18 cellular contexts compared by ENCODE assay signal in genomic region chr5:78602400-78602799, GRCh38.
"Had no signal": no experiment of that assay in that cellular context is flagged by ENCODE, and none has a peak within 500 bp of the region (broad histone marks: within the 10 kb centered on the region; RNA-seq: fewer than 3 reads in every experiment).

No MANE protein-coding gene starts in this region.

- H3K27me3 Mint-ChIP-seq: dendritic cell treated with granulocyte-macrophage colony-stimulating factor and Interleukin-4, amounts not matched to agents 40 ng/mL and 50 ng/mL, for 4 days had no signal

- H3K36me3 Mint-ChIP-seq: naive thymus-derived CD8-positive, alpha-beta T cell had no signal

- H3K9me3 ChIP-seq: lower lobe of right lung, stomach, uterus had no signal

- H3K36me3 ChIP-seq: lower lobe of right lung, stomach, uterus had no signal

- H3K9me3 Mint-ChIP-seq: activated T-helper 1 cell treated with anti-CD3 and anti-CD28 coated beads, Interleukin-12 subunit alpha, Interleukin-12 subunit beta, Interleukin-2, Interleukin-4 antibody, amounts not matched to agents 30 ng/mL and 10 ng/mL and 1 ng/mL, durations not matched to agents 14 hours and 24 hours and 36 hours; dendritic cell treated with granulocyte-macrophage colony-stimulating factor and Interleukin-4, amounts not matched to agents 40 ng/mL and 50 ng/mL, for 4 days; effector memory CD8-positive, alpha-beta T cell; T-helper 2 cell treated with Interferon-gamma antibody and Interleukin-4, amounts not matched to agents 5 μg/mL and 100 μg/mL, for 36 hours had no signal

- H3K4me3 Mint-ChIP-seq: activated CD8-positive, alpha-beta T cell treated with anti-CD3 and anti-CD28 coated beads, Interleukin-2, amount 10 ng/mL, durations not matched to agents 7 days and 5 days; activated T-helper 1 cell treated with anti-CD3 and anti-CD28 coated beads, Interleukin-12 subunit alpha, Interleukin-12 subunit beta, Interleukin-2, Interleukin-4 antibody, amounts not matched to agents 30 ng/mL and 10 ng/mL and 1 ng/mL, durations not matched to agents 14 hours and 24 hours and 36 hours; dendritic cell treated with granulocyte-macrophage colony-stimulating factor and Interleukin-4, amounts not matched to agents 40 ng/mL and 50 ng/mL, for 4 days; effector memory CD8-positive, alpha-beta T cell; naive thymus-derived CD8-positive, alpha-beta T cell; T-helper 2 cell treated with Interferon-gamma antibody and Interleukin-4, amounts not matched to agents 5 μg/mL and 100 μg/mL, for 36 hours had no signal

- ATAC-seq: activated CD8-positive, alpha-beta T cell treated with anti-CD3 and anti-CD28 coated beads, Interleukin-2, amount 10 ng/mL, durations not matched to agents 7 days and 5 days; effector memory CD8-positive, alpha-beta T cell; lower lobe of right lung; naive thymus-derived CD8-positive, alpha-beta T cell had no signal

- H3K4me1 Mint-ChIP-seq: naive thymus-derived CD8-positive, alpha-beta T cell had no signal

- H3K27me3 ChIP-seq: stomach, uterus had no signal

- DNase-seq: activated CD4-positive, alpha-beta T cell treated with anti-CD3 and anti-CD28 coated beads for 1 hour; activated CD8-positive, alpha-beta T cell treated with anti-CD3 and anti-CD28 coated beads, Interleukin-2, amount 10 ng/mL, durations not matched to agents 7 days and 5 days; activated naive CD4-positive, alpha-beta T cell; aorta; caudate nucleus; effector memory CD8-positive, alpha-beta T cell; hippocampal formation; kidney glomerular epithelial cell; lower lobe of right lung; naive thymus-derived CD8-positive, alpha-beta T cell; nucleus accumbens; stimulated activated CD4-positive, alpha-beta T cell treated with anti-CD3 and anti-CD28 coated beads, Interleukin-4, amount 100 ng/mL, for 4 hours; stomach; SW 1271; uterus had no signal

- H3K27ac Mint-ChIP-seq: activated CD8-positive, alpha-beta T cell treated with anti-CD3 and anti-CD28 coated beads, Interleukin-2, amount 10 ng/mL, durations not matched to agents 7 days and 5 days; activated T-helper 1 cell treated with anti-CD3 and anti-CD28 coated beads, Interleukin-12 subunit alpha, Interleukin-12 subunit beta, Interleukin-2, Interleukin-4 antibody, amounts not matched to agents 30 ng/mL and 10 ng/mL and 1 ng/mL, durations not matched to agents 14 hours and 24 hours and 36 hours; dendritic cell treated with granulocyte-macrophage colony-stimulating factor and Interleukin-4, amounts not matched to agents 40 ng/mL and 50 ng/mL, for 4 days; effector memory CD8-positive, alpha-beta T cell; naive thymus-derived CD8-positive, alpha-beta T cell; T-helper 2 cell treated with Interferon-gamma antibody and Interleukin-4, amounts not matched to agents 5 μg/mL and 100 μg/mL, for 36 hours had no signal

- H3K4me1 ChIP-seq: lower lobe of right lung, uterus had no signal

- H3K27ac ChIP-seq: lower lobe of right lung had no signal

- H3K4me3 ChIP-seq: lower lobe of right lung, stomach, uterus had no signal
